Comparison of ENCODE assay signal across 1 cellular context in the genomic region with DNA sequence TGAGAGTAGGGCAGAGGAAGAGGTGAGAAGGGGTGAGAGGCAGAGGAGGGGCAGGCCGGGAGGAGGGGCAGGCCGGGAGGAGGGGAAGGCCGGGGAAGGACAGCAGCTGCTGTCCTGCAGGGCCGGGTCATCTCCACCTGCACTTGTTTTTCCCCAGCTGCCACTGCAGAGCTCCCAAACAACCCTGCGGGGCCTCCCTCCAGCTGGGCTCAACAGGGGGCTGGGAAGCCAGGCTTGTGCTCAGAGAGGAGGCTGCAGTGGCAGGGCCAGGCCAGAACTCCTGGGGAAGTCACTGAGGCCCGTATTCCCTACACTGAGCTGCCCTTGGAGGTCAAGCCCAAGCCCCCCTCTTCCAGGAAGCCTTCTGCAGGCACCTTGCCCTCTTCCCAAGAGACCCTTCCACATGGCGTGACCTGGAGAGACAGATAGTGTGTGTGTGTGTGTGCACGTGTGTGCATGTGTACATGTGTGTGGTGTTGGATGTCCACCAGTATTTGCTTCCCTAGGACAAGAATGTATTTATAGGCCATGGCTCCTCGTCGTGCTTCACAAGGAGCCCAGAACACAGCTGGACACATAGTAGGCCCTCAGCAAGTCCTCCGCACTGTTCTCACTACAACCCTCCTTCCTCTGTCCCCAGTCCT.
TF ChIP-seq lines count a peak whose summit lies in the region.

No MANE protein-coding gene starts in this region.

TF ChIP-seq in GM23338, 12 proteins besides CTCF, POLR2A, EP300 and RAD21 (continued from another document):
- TF ChIP-seq, protein P1, sequence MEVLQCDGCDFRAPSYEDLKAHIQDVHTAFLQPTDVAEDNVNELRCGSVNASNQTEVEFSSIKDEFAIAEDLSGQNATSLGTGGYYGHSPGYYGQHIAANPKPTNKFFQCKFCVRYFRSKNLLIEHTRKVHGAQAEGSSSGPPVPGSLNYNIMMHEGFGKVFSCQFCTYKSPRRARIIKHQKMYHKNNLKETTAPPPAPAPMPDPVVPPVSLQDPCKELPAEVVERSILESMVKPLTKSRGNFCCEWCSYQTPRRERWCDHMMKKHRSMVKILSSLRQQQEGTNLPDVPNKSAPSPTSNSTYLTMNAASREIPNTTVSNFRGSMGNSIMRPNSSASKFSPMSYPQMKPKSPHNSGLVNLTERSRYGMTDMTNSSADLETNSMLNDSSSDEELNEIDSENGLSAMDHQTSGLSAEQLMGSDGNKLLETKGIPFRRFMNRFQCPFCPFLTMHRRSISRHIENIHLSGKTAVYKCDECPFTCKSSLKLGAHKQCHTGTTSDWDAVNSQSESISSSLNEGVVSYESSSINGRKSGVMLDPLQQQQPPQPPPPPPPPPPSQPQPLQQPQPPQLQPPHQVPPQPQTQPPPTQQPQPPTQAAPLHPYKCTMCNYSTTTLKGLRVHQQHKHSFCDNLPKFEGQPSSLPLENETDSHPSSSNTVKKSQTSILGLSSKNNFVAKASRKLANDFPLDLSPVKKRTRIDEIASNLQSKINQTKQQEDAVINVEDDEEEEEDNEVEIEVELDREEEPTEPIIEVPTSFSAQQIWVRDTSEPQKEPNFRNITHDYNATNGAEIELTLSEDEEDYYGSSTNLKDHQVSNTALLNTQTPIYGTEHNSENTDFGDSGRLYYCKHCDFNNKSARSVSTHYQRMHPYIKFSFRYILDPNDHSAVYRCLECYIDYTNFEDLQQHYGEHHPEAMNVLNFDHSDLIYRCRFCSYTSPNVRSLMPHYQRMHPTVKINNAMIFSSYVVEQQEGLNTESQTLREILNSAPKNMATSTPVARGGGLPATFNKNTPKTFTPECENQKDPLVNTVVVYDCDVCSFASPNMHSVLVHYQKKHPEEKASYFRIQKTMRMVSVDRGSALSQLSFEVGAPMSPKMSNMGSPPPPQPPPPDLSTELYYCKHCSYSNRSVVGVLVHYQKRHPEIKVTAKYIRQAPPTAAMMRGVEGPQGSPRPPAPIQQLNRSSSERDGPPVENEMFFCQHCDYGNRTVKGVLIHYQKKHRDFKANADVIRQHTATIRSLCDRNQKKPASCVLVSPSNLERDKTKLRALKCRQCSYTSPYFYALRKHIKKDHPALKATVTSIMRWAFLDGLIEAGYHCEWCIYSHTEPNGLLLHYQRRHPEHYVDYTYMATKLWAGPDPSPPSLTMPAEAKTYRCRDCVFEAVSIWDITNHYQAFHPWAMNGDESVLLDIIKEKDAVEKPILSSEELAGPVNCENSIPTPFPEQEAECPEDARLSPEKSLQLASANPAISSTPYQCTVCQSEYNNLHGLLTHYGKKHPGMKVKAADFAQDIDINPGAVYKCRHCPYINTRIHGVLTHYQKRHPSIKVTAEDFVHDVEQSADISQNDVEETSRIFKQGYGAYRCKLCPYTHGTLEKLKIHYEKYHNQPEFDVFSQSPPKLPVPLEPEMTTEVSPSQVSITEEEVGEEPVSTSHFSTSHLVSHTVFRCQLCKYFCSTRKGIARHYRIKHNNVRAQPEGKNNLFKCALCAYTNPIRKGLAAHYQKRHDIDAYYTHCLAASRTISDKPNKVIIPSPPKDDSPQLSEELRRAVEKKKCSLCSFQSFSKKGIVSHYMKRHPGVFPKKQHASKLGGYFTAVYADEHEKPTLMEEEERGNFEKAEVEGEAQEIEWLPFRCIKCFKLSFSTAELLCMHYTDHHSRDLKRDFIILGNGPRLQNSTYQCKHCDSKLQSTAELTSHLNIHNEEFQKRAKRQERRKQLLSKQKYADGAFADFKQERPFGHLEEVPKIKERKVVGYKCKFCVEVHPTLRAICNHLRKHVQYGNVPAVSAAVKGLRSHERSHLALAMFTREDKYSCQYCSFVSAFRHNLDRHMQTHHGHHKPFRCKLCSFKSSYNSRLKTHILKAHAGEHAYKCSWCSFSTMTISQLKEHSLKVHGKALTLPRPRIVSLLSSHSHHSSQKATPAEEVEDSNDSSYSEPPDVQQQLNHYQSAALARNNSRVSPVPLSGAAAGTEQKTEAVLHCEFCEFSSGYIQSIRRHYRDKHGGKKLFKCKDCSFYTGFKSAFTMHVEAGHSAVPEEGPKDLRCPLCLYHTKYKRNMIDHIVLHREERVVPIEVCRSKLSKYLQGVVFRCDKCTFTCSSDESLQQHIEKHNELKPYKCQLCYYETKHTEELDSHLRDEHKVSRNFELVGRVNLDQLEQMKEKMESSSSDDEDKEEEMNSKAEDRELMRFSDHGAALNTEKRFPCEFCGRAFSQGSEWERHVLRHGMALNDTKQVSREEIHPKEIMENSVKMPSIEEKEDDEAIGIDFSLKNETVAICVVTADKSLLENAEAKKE (CRISPR knock-in tag; IDR thresholded peaks at IDR 0.05), result no peak
